In the genomic region with DNA sequence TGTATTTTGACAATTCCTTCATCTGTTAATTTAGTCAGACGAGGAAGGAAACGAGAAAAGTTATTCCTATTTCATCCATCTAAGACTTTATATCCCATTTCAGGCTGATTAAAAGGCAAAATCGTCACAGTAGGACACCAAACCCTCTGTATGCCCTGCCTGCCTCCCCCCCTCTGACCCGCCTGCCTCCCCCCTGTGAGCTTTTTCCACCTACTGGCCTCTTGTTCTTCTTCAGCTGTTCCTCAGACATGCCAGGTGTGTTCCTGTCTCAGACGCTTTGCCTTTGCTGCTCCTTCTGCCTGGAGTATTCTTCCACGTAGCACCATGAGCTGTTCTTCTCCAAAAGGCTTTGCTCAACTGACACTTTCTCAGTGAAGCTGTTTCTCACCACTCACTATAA, we compare ENCODE assay signal across 17 cellular contexts.
"Had no signal": no experiment of that assay in that cellular context is flagged by ENCODE, and none has a peak within 500 bp of the region (broad histone marks: within the 10 kb centered on the region; RNA-seq: fewer than 3 reads in every experiment).

No MANE protein-coding gene starts in this region.

- H3K4me3 Mint-ChIP-seq: dendritic cell treated with granulocyte-macrophage colony-stimulating factor and Interleukin-4, amounts not matched to agents 40 ng/mL and 50 ng/mL, for 4 days; effector memory CD8-positive, alpha-beta T cell; naive thymus-derived CD8-positive, alpha-beta T cell; neural crest cell had no signal

- H3K9me3 Mint-ChIP-seq: dendritic cell treated with granulocyte-macrophage colony-stimulating factor and Interleukin-4, amounts not matched to agents 40 ng/mL and 50 ng/mL, for 4 days; effector memory CD8-positive, alpha-beta T cell; neural crest cell had no signal

- H3K4me1 Mint-ChIP-seq: naive thymus-derived CD8-positive, alpha-beta T cell had no signal

- H3K27ac ChIP-seq: foreskin keratinocyte, pancreas, tibial nerve, upper lobe of right lung had no signal

- H3K27me3 ChIP-seq: foreskin keratinocyte, pancreas, tibial nerve, upper lobe of right lung had no signal

- DNase-seq: effector memory CD8-positive, alpha-beta T cell; foreskin keratinocyte; islet precursor cell; mammary epithelial cell; naive thymus-derived CD8-positive, alpha-beta T cell; occipital lobe; pancreas; right cardiac atrium; small intestine; stimulated activated CD4-positive, alpha-beta T cell treated with anti-CD3 and anti-CD28 coated beads, Interleukin-12 subunit alpha, Interleukin-12 subunit beta, amount 100 ng/mL, for 4 hours; stimulated activated naive CD8-positive, alpha-beta T cell treated with anti-CD3 and anti-CD28 coated beads, Interleukin-15, Interleukin-2, amounts not matched to agents 100 U/mL and 50 U/mL, for 24 hours; upper lobe of right lung had no signal

- H3K4me1 ChIP-seq: foreskin keratinocyte, pancreas, tibial nerve, upper lobe of right lung had no signal

- ATAC-seq: effector memory CD8-positive, alpha-beta T cell; foreskin keratinocyte; left lobe of liver; naive thymus-derived CD8-positive, alpha-beta T cell; pancreas; right cardiac atrium; stimulated activated naive CD8-positive, alpha-beta T cell treated with anti-CD3 and anti-CD28 coated beads, Interleukin-15, Interleukin-2, amounts not matched to agents 100 U/mL and 50 U/mL, for 24 hours; upper lobe of right lung had no signal

- H3K27ac Mint-ChIP-seq: dendritic cell treated with granulocyte-macrophage colony-stimulating factor and Interleukin-4, amounts not matched to agents 40 ng/mL and 50 ng/mL, for 4 days; effector memory CD8-positive, alpha-beta T cell; progenitor cell of endocrine pancreas had no signal

- H3K9me3 ChIP-seq: pancreas, tibial nerve, upper lobe of right lung had no signal

- H3K4me3 ChIP-seq: pancreas, tibial nerve, upper lobe of right lung had no signal

- H3K36me3 ChIP-seq: pancreas, tibial nerve, upper lobe of right lung had no signal

- H3K27me3 Mint-ChIP-seq: dendritic cell treated with granulocyte-macrophage colony-stimulating factor and Interleukin-4, amounts not matched to agents 40 ng/mL and 50 ng/mL, for 4 days; effector memory CD8-positive, alpha-beta T cell; naive thymus-derived CD8-positive, alpha-beta T cell; progenitor cell of endocrine pancreas had no signal
